Comparison of ENCODE assay signal across 3 cellular contexts in genomic region chr1:8024329-8024728, GRCh38.
TF ChIP-seq lines count a peak whose summit lies in the region.

No MANE protein-coding gene starts in this region.

TF ChIP-seq in SK-N-SH, 30 proteins besides CTCF, POLR2A, EP300 and RAD21 (continued from another document):
- TF ChIP-seq IRF3 (IDR thresholded peaks at IDR 0.05; ENCODE audit: low read depth, low read length) (no peak), EZH2phosphoT487 (IDR thresholded peaks at IDR 0.05; ENCODE audit: borderline replicate concordance, low read depth) (no peak), GABPA (IDR thresholded peaks at IDR 0.05; ENCODE audit: low read depth) (no peak), TCF12 (IDR thresholded peaks at IDR 0.05) (no peak)

TF ChIP-seq in SK-N-SH treated with all-trans-retinoic acid at 6 μM for 48 hours, 23 proteins besides CTCF, POLR2A, EP300 and RAD21 (continued from another document):
- TF ChIP-seq CSRNP3 (CRISPR knock-in tag; IDR thresholded peaks at IDR 0.05): no peak
- TF ChIP-seq ZFP3 (CRISPR knock-in tag; IDR thresholded peaks at IDR 0.05): no peak
- TF ChIP-seq RARB (CRISPR knock-in tag; IDR thresholded peaks at IDR 0.05): no peak
- no peak for TF ChIP-seq ZFP30 (CRISPR knock-in tag; IDR thresholded peaks at IDR 0.05)
- TF ChIP-seq TOX (CRISPR knock-in tag; IDR thresholded peaks at IDR 0.05; ENCODE audit: borderline replicate concordance): no peak
- no peak for TF ChIP-seq OSR1 (CRISPR knock-in tag; IDR thresholded peaks at IDR 0.05)
- TF ChIP-seq BACH2 (CRISPR knock-in tag; IDR thresholded peaks at IDR 0.05; ENCODE audit: borderline replicate concordance): no peak
- TF ChIP-seq ZNF8 (CRISPR knock-in tag; IDR thresholded peaks at IDR 0.05): no peak
- TF ChIP-seq POU6F1 (CRISPR knock-in tag; IDR thresholded peaks at IDR 0.05; ENCODE audit: borderline replicate concordance, low read depth): no peak
- no peak for TF ChIP-seq GLIS3 (CRISPR knock-in tag; IDR thresholded peaks at IDR 0.05)
- TF ChIP-seq CREB5 (CRISPR knock-in tag; IDR thresholded peaks at IDR 0.05; ENCODE audit: low read depth): no peak
- TF ChIP-seq TSHZ2 (CRISPR knock-in tag; IDR thresholded peaks at IDR 0.05): no peak
TF ChIP-seq in SK-N-SH treated with all-trans-retinoic acid at 6 μM for 48 hours: peak in this region for 0.

TF ChIP-seq in endothelial cell of umbilical vein, 7 proteins besides CTCF, POLR2A, EP300 and RAD21 (continued from another document):
- TF ChIP-seq MAX (IDR thresholded peaks at IDR 0.05; ENCODE audit: insufficient read depth, insufficient read length): no peak
- no peak for TF ChIP-seq JUN (IDR thresholded peaks at IDR 0.05; ENCODE audit: borderline replicate concordance, insufficient read depth, insufficient read length, low read depth)
- TF ChIP-seq FOS (IDR thresholded peaks at IDR 0.05; ENCODE audit: borderline replicate concordance, insufficient read depth, low read length): no peak
